Comparison of ENCODE assay signal across 8 cellular contexts in the genomic region with DNA sequence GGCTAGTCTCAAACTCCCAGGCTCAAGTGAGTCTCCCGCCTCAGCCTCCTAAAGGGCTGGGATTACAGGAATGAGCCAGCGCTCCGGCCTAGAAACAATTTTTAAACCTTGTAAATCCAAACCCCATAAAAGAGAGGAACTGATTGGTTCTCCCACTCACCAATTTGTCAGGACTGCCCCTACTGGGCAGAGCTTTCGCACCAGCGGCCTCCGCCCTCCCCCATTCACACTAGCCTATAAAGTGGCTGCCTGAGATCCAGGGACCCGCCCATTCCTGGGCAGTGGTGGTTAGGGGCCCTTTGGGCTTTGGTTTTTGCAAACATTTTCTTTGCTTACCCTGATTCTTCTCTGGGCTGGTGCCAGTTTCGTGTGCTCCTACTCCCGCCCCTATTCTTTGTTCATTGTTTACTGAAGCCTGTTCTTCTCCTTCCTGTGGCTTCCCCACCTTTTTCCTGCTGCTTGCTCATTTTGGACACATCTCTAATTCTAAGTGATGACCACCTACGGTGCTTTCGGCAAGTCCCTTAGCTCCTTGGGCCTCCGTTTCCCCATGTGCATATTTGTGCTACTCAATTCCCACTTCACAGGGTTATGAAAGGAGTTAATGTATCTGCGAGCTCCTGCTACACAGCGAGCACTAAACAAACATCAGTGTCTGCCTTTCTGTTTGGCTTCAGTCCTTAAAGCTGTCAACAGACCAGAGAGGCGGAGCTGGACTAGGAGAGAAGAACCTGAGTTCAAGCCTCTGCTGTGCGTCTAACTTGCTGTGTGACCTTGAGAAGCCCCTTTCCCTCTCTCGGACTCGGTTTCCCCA. TPM values are rescaled to one million over a fixed set of nuclear protein-coding genes. Genes with fewer than 3 reads are reported as not detected.
A peak's percentile ranks its signal among the peaks of the same experiment; 100 is the strongest.
DNase-seq lines count a peak whose midpoint lies in the region; ATAC-seq and TF ChIP-seq lines count a peak whose summit lies in the region.

No MANE protein-coding gene starts in this region.

- H3K4me3 ChIP-seq in aorta (ENCODE audit: low read length in 2 of 2) = no peak overlapping the region

- H3K27me3 ChIP-seq in aorta (ENCODE audit: control insufficient read depth in 1 of 2, insufficient read depth in 2 of 2, low read length in 1 of 2) = no peaks in the 10 kb centered on the region

- H3K27ac ChIP-seq in aorta (ENCODE audit: low read depth in 1 of 2, low read length in 2 of 2) = no peak overlapping the region

- H3K36me3 Mint-ChIP-seq in activated naive CD4-positive, alpha-beta T cell treated with anti-CD3 and anti-CD28 coated beads for 36 hours (ENCODE audit: low read depth) = no peaks in the 10 kb centered on the region
- H3K36me3 Mint-ChIP-seq in neural crest cell (ENCODE audit: low read depth) = no peaks in the 10 kb centered on the region

- intact Hi-C loops in activated naive CD4-positive, alpha-beta T cell treated with anti-CD3 and anti-CD28 coated beads for 36 hours (cut with micrococcal nuclease) = no loop called here
- intact Hi-C loops in aorta (cut with DNase I) = no loop called here

- H3K27me3 Mint-ChIP-seq in activated naive CD4-positive, alpha-beta T cell treated with anti-CD3 and anti-CD28 coated beads for 36 hours (ENCODE audit: low read depth) = no peaks in the 10 kb centered on the region
- no peaks in the 10 kb centered on the region for H3K27me3 Mint-ChIP-seq in neural crest cell (ENCODE audit: low read depth)

- H3K9me3 ChIP-seq in aorta (ENCODE audit: control insufficient read depth, low read length) = no peaks in the 10 kb centered on the region

- H3K4me1 Mint-ChIP-seq in activated naive CD4-positive, alpha-beta T cell treated with anti-CD3 and anti-CD28 coated beads for 36 hours (ENCODE audit: low read depth) = peaks cover 10% of the 10 kb centered on the region
- H3K4me1 Mint-ChIP-seq in neural crest cell = peaks cover 21% of the 10 kb centered on the region

- WGBS in aorta, 2 donors = 38 to 45% methylated on average over 18 of the region's 18 CpGs

- H3K27ac Mint-ChIP-seq in activated naive CD4-positive, alpha-beta T cell treated with anti-CD3 and anti-CD28 coated beads for 36 hours = no peak overlapping the region
- no peak overlapping the region for H3K27ac Mint-ChIP-seq in neural crest cell (ENCODE audit: unreplicated experiment)

- ATAC-seq in HG02798 (IDR thresholded peaks at IDR 0.05; ENCODE audit: poor library complexity, unreplicated experiment) (peak; percentile 69), aorta (ENCODE audit: low FRiP score) (peak; percentile 92)

- no peaks in the 10 kb centered on the region for H3K36me3 ChIP-seq in aorta (ENCODE audit: control insufficient read depth in 1 of 2, insufficient read depth in 2 of 2, low read length in 1 of 2)

- CTCF ChIA-PET in activated naive CD4-positive, alpha-beta T cell treated with anti-CD3 and anti-CD28 coated beads for 36 hours (lab: Charles Lee) = interaction anchor here (1.2 kb wide), 1 partner anchor 125 kb away, joined by 4 read pairs; no protein-coding TSS in a partner anchor

- DNase-seq in DMS 273 (lab: John Stamatoyannopoulos, UW; ENCODE audit: unreplicated experiment) (peak; percentile 93), NCI-H226 (peak; percentile 98), globus pallidus (ENCODE audit: low spot score) (peak; percentile 95), neural crest cell (ENCODE audit: low read depth, low spot score) (peak; percentile 74), aorta (peak; percentile 87)
- DNase-seq in activated naive CD4-positive, alpha-beta T cell treated with anti-CD3 and anti-CD28 coated beads for 36 hours = peak; percentile 48
- no peak for DNase-seq in stimulated activated naive CD4-positive, alpha-beta T cell treated with Interleukin-2 at 50 U/mL for 16 hours (lab: John Stamatoyannopoulos, UW)

- H3K9me3 Mint-ChIP-seq in activated naive CD4-positive, alpha-beta T cell treated with anti-CD3 and anti-CD28 coated beads for 36 hours = no peaks in the 10 kb centered on the region
- H3K9me3 Mint-ChIP-seq in neural crest cell = no peaks in the 10 kb centered on the region

- no peak overlapping the region for H3K4me3 Mint-ChIP-seq in activated naive CD4-positive, alpha-beta T cell treated with anti-CD3 and anti-CD28 coated beads for 36 hours
- H3K4me3 Mint-ChIP-seq in neural crest cell = peak overlapping the region; percentile 1

- no peaks in the 10 kb centered on the region for H3K4me1 ChIP-seq in aorta (ENCODE audit: control insufficient read depth in 1 of 2, insufficient read depth in 2 of 2, low read length in 2 of 2)

- no peak for TF ChIP-seq CTCF in neural crest cell (conservative IDR thresholded peaks at IDR 0.05)

RNA-seq across cellular contexts. Expression of gene CLIC4, which starts 39.8 kb away (rescaled TPM):
- 10 to 100 TPM; 38.0 to 44.3 TPM for total RNA-seq in activated naive CD4-positive, alpha-beta T cell treated with anti-CD3 and anti-CD28 coated beads for 36 hours
- total RNA-seq in neural crest cell (123 and 126 TPM in 2 replicates), aorta (100 to 1,000 TPM; 477 to 941 TPM)
- 100 to 1,000 TPM; 278 to 322 TPM for polyA plus RNA-seq in aorta
